Comparison of ENCODE assay signal across 1 cellular context in genomic region chr10:78035933-78036583, GRCh38.
TF ChIP-seq lines count a peak whose summit lies in the region.

No MANE protein-coding gene starts in this region.

TF ChIP-seq in H1, 55 proteins besides CTCF, POLR2A, EP300 and RAD21:
- TF ChIP-seq ATF2 (IDR thresholded peaks at IDR 0.05; ENCODE audit: low read length) = 0 out of 2 replicates have a peak, but pooled peaks have one; percentile 49
- no peak for TF ChIP-seq GTF2F1 (IDR thresholded peaks at IDR 0.05; ENCODE audit: borderline replicate concordance, low read depth, low read length)
